In genomic region chr14:24887623-24888304, GRCh38 we compare ENCODE assay signal across 18 cellular contexts.
"Had no signal": no experiment of that assay in that cellular context is flagged by ENCODE, and none has a peak within 500 bp of the region (broad histone marks: within the 10 kb centered on the region; RNA-seq: fewer than 3 reads in every experiment).

No MANE protein-coding gene starts in this region.

- H3K9me3 ChIP-seq: neutrophil, thyroid gland had no signal

- FAIRE-seq: endothelial cell of umbilical vein had no signal

- DNase-seq: activated CD4-positive, alpha-beta T cell treated with anti-CD3 and anti-CD28 coated beads, Interleukin-2, amount 50 U/mL, for 48 hours; activated CD4-positive, CD25-positive, alpha-beta regulatory T cell treated with anti-CD3 and anti-CD28 coated beads, Interleukin-2, amount 50 U/mL, for 72 hours; activated CD8-positive, alpha-beta memory T cell treated with anti-CD3 and anti-CD28 coated beads, Interleukin-2, amount 10 ng/mL, durations not matched to agents 7 days and 5 days; activated effector memory CD4-positive, alpha-beta T cell treated with anti-CD3 and anti-CD28 coated beads, Interleukin-2, amount 50 U/mL, for 16 hours; activated naive CD8-positive, alpha-beta T cell treated with anti-CD3 and anti-CD28 coated beads for 36 hours; activated T-cell treated with anti-CD3 and anti-CD28 coated beads, Interleukin-2, amount 50 U/mL, for 24 hours; anterior cingulate cortex; effector CD4-positive, alpha-beta T cell; gastrocnemius medialis; lower lobe of right lung; naive thymus-derived CD8-positive, alpha-beta T cell; thyroid gland had no signal

- H3K27ac ChIP-seq: coronary artery, gastrocnemius medialis, lower lobe of right lung, neutrophil, right atrium auricular region, thyroid gland, vagina had no signal

- H3K27me3 ChIP-seq: gastrocnemius medialis, right atrium auricular region, thyroid gland, vagina had no signal

- H3K4me1 ChIP-seq: lower lobe of right lung, vagina had no signal

- ATAC-seq: activated CD8-positive, alpha-beta memory T cell treated with anti-CD3 and anti-CD28 coated beads, Interleukin-2, amount 10 ng/mL, durations not matched to agents 7 days and 5 days; gastrocnemius medialis; lower lobe of right lung; naive thymus-derived CD8-positive, alpha-beta T cell; stimulated activated effector memory CD8-positive, alpha-beta T cell treated with anti-CD3 and anti-CD28 coated beads, Interleukin-12 subunit alpha, Interleukin-12 subunit beta, amount 100 ng/mL, for 72 hours had no signal

- H3K4me3 ChIP-seq: coronary artery, gastrocnemius medialis, lower lobe of right lung, right atrium auricular region, thyroid gland, vagina had no signal

- H3K36me3 ChIP-seq: gastrocnemius medialis, lower lobe of right lung, neutrophil, right atrium auricular region, thyroid gland, vagina had no signal
